In genomic region chr14:78367355-78367754, GRCh38 we compare ENCODE assay signal across 1 cellular context.
TF ChIP-seq lines count a peak whose summit lies in the region.

No MANE protein-coding gene starts in this region.

TF ChIP-seq in GM23338, 12 proteins besides CTCF, POLR2A, EP300 and RAD21 (continued from another document):
- TF ChIP-seq ZNF462 (CRISPR knock-in tag; IDR thresholded peaks at IDR 0.05): no peak
- TF ChIP-seq ZNF331 (CRISPR knock-in tag; IDR thresholded peaks at IDR 0.05; ENCODE audit: low read depth): no peak
- TF ChIP-seq CREB1 (CRISPR knock-in tag; IDR thresholded peaks at IDR 0.05; ENCODE audit: low read depth): no peak
- no peak for TF ChIP-seq NANOG (IDR thresholded peaks at IDR 0.05; ENCODE audit: borderline replicate concordance)
- TF ChIP-seq ZNF114 (CRISPR knock-in tag; IDR thresholded peaks at IDR 0.05): no peak
- TF ChIP-seq POLR2AphosphoS5 (IDR thresholded peaks at IDR 0.05; ENCODE audit: low read depth): no peak
- TF ChIP-seq EZH2phosphoT487 (IDR thresholded peaks at IDR 0.05; ENCODE audit: unreplicated experiment): no peak
- no peak for TF ChIP-seq JUNB (IDR thresholded peaks at IDR 0.05; ENCODE audit: unreplicated experiment)
- TF ChIP-seq REST (IDR thresholded peaks at IDR 0.05; ENCODE audit: unreplicated experiment): no peak
